Comparison of ENCODE assay signal across 1 cellular context in the genomic region with DNA sequence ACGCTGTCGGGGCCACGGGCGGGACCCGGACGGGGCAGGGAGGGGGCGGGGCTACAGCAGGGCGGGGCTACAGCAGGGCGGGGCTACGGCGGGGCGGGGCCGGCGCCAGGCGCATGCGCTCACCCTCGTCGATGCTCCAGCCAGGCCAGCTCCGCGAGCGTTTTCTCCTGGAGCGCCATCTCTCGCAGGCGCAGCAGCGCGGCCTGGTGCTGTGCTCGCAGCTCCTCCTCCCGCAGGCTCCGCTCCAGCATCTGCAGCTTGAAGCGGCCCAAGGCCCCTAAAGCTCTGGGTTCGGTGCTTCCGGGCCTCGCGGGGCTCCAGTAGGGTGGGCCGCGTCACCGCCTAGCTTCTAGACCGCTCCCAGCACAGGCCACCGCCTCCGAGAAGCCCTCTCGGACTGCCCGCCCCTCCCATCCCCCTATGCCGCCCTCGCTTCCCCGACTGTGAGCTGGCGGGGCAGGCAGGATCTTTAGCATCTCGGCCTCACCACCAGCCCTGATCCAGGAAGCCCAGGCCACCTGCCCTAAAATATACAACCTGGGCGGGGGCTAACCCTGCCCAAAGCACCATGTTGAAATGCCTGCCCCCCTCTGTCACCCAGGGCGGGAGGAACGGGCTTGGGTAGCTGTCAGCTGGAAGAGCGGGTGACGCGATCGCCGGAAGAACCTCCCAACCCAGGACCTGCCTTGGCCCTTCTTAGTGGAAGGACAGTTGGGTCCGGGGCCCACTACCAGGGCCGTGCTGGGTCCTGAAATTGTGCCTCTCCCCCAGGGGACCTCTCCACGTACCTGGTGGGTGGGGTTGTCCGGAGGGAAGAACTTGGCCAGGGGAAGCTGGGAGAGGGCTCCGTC.
TF ChIP-seq lines count a peak whose summit lies in the region.

No MANE protein-coding gene starts in this region.

TF ChIP-seq in GM12878, 131 proteins besides CTCF, POLR2A, EP300 and RAD21 (continues in another document):
- peak; percentile 82 for TF ChIP-seq ZNF217 (IDR thresholded peaks at IDR 0.05)
- TF ChIP-seq ASH2L (IDR thresholded peaks at IDR 0.05; ENCODE audit: borderline replicate concordance, low read depth): no peak
- no peak for TF ChIP-seq JUNB (IDR thresholded peaks at IDR 0.05)
- TF ChIP-seq, protein P1, sequence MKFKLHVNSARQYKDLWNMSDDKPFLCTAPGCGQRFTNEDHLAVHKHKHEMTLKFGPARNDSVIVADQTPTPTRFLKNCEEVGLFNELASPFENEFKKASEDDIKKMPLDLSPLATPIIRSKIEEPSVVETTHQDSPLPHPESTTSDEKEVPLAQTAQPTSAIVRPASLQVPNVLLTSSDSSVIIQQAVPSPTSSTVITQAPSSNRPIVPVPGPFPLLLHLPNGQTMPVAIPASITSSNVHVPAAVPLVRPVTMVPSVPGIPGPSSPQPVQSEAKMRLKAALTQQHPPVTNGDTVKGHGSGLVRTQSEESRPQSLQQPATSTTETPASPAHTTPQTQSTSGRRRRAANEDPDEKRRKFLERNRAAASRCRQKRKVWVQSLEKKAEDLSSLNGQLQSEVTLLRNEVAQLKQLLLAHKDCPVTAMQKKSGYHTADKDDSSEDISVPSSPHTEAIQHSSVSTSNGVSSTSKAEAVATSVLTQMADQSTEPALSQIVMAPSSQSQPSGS (IDR thresholded peaks at IDR 0.05; ENCODE audit: low read length): no peak
- no peak for TF ChIP-seq SREBF1 (IDR thresholded peaks at IDR 0.05; ENCODE audit: low read length)
- TF ChIP-seq YY1 (IDR thresholded peaks at IDR 0.05; ENCODE audit: low read depth, low read length): peak; percentile 63
- TF ChIP-seq RELA (IDR thresholded peaks at IDR 0.05; ENCODE audit: borderline replicate concordance, partially characterized antibody): no peak
- peak; percentile 69 for TF ChIP-seq IKZF1 (conservative IDR thresholded peaks at IDR 0.05)
- no peak for TF ChIP-seq HDAC6 (IDR thresholded peaks at IDR 0.05; ENCODE audit: unreplicated experiment)
- TF ChIP-seq SMAD1 (IDR thresholded peaks at IDR 0.05; ENCODE audit: low read depth, partially characterized antibody): no peak
- no peak for TF ChIP-seq CEBPB (IDR thresholded peaks at IDR 0.05; ENCODE audit: borderline replicate concordance in 1 of 2, low read depth in 2 of 2, low read length in 2 of 2)
- no peak for TF ChIP-seq NFXL1 (IDR thresholded peaks at IDR 0.05; ENCODE audit: borderline replicate concordance)
- TF ChIP-seq MYB (IDR thresholded peaks at IDR 0.05; ENCODE audit: borderline replicate concordance, low read depth, low read length): no peak
- peak; percentile 78; the same call in 1 of the 2 replicates for TF ChIP-seq GATAD2B (conservative IDR thresholded peaks at IDR 0.05; ENCODE audit: low read depth)
- TF ChIP-seq EZH2 (IDR thresholded peaks at IDR 0.05; ENCODE audit: borderline replicate concordance, control insufficient read depth, low read depth, low read length): no peak
- no peak for TF ChIP-seq MEF2B (IDR thresholded peaks at IDR 0.05; ENCODE audit: partially characterized antibody, poor library complexity, severe bottlenecking)
- TF ChIP-seq TCF3 (IDR thresholded peaks at IDR 0.05; ENCODE audit: borderline replicate concordance, insufficient read depth, low read depth, low read length): no peak
- no peak for TF ChIP-seq SUZ12 (IDR thresholded peaks at IDR 0.05; ENCODE audit: unreplicated experiment)
- TF ChIP-seq, protein P2, sequence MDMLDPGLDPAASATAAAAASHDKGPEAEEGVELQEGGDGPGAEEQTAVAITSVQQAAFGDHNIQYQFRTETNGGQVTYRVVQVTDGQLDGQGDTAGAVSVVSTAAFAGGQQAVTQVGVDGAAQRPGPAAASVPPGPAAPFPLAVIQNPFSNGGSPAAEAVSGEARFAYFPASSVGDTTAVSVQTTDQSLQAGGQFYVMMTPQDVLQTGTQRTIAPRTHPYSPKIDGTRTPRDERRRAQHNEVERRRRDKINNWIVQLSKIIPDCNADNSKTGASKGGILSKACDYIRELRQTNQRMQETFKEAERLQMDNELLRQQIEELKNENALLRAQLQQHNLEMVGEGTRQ (IDR thresholded peaks at IDR 0.05; ENCODE audit: borderline replicate concordance, low read depth, low read length): no peak
- TF ChIP-seq, protein P3, sequence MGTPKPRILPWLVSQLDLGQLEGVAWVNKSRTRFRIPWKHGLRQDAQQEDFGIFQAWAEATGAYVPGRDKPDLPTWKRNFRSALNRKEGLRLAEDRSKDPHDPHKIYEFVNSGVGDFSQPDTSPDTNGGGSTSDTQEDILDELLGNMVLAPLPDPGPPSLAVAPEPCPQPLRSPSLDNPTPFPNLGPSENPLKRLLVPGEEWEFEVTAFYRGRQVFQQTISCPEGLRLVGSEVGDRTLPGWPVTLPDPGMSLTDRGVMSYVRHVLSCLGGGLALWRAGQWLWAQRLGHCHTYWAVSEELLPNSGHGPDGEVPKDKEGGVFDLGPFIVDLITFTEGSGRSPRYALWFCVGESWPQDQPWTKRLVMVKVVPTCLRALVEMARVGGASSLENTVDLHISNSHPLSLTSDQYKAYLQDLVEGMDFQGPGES (IDR thresholded peaks at IDR 0.05): no peak
- TF ChIP-seq, protein P4, sequence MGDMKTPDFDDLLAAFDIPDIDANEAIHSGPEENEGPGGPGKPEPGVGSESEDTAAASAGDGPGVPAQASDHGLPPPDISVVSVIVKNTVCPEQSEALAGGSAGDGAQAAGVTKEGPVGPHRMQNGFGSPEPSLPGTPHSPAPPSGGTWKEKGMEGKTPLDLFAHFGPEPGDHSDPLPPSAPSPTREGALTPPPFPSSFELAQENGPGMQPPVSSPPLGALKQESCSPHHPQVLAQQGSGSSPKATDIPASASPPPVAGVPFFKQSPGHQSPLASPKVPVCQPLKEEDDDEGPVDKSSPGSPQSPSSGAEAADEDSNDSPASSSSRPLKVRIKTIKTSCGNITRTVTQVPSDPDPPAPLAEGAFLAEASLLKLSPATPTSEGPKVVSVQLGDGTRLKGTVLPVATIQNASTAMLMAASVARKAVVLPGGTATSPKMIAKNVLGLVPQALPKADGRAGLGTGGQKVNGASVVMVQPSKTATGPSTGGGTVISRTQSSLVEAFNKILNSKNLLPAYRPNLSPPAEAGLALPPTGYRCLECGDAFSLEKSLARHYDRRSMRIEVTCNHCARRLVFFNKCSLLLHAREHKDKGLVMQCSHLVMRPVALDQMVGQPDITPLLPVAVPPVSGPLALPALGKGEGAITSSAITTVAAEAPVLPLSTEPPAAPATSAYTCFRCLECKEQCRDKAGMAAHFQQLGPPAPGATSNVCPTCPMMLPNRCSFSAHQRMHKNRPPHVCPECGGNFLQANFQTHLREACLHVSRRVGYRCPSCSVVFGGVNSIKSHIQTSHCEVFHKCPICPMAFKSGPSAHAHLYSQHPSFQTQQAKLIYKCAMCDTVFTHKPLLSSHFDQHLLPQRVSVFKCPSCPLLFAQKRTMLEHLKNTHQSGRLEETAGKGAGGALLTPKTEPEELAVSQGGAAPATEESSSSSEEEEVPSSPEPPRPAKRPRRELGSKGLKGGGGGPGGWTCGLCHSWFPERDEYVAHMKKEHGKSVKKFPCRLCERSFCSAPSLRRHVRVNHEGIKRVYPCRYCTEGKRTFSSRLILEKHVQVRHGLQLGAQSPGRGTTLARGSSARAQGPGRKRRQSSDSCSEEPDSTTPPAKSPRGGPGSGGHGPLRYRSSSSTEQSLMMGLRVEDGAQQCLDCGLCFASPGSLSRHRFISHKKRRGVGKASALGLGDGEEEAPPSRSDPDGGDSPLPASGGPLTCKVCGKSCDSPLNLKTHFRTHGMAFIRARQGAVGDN (IDR thresholded peaks at IDR 0.05): peak; percentile 47; the same call in 1 of the 2 replicates
- TF ChIP-seq, protein P5, sequence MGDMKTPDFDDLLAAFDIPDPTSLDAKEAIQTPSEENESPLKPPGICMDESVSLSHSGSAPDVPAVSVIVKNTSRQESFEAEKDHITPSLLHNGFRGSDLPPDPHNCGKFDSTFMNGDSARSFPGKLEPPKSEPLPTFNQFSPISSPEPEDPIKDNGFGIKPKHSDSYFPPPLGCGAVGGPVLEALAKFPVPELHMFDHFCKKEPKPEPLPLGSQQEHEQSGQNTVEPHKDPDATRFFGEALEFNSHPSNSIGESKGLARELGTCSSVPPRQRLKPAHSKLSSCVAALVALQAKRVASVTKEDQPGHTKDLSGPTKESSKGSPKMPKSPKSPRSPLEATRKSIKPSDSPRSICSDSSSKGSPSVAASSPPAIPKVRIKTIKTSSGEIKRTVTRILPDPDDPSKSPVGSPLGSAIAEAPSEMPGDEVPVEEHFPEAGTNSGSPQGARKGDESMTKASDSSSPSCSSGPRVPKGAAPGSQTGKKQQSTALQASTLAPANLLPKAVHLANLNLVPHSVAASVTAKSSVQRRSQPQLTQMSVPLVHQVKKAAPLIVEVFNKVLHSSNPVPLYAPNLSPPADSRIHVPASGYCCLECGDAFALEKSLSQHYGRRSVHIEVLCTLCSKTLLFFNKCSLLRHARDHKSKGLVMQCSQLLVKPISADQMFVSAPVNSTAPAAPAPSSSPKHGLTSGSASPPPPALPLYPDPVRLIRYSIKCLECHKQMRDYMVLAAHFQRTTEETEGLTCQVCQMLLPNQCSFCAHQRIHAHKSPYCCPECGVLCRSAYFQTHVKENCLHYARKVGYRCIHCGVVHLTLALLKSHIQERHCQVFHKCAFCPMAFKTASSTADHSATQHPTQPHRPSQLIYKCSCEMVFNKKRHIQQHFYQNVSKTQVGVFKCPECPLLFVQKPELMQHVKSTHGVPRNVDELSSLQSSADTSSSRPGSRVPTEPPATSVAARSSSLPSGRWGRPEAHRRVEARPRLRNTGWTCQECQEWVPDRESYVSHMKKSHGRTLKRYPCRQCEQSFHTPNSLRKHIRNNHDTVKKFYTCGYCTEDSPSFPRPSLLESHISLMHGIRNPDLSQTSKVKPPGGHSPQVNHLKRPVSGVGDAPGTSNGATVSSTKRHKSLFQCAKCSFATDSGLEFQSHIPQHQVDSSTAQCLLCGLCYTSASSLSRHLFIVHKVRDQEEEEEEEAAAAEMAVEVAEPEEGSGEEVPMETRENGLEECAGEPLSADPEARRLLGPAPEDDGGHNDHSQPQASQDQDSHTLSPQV (IDR thresholded peaks at IDR 0.05): no peak
- no peak for TF ChIP-seq CHD1 (IDR thresholded peaks at IDR 0.05; ENCODE audit: low read depth, low read length)
- TF ChIP-seq, protein P6, sequence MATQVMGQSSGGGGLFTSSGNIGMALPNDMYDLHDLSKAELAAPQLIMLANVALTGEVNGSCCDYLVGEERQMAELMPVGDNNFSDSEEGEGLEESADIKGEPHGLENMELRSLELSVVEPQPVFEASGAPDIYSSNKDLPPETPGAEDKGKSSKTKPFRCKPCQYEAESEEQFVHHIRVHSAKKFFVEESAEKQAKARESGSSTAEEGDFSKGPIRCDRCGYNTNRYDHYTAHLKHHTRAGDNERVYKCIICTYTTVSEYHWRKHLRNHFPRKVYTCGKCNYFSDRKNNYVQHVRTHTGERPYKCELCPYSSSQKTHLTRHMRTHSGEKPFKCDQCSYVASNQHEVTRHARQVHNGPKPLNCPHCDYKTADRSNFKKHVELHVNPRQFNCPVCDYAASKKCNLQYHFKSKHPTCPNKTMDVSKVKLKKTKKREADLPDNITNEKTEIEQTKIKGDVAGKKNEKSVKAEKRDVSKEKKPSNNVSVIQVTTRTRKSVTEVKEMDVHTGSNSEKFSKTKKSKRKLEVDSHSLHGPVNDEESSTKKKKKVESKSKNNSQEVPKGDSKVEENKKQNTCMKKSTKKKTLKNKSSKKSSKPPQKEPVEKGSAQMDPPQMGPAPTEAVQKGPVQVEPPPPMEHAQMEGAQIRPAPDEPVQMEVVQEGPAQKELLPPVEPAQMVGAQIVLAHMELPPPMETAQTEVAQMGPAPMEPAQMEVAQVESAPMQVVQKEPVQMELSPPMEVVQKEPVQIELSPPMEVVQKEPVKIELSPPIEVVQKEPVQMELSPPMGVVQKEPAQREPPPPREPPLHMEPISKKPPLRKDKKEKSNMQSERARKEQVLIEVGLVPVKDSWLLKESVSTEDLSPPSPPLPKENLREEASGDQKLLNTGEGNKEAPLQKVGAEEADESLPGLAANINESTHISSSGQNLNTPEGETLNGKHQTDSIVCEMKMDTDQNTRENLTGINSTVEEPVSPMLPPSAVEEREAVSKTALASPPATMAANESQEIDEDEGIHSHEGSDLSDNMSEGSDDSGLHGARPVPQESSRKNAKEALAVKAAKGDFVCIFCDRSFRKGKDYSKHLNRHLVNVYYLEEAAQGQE (IDR thresholded peaks at IDR 0.05; ENCODE audit: low read depth, low read length): no peak
- TF ChIP-seq PML (IDR thresholded peaks at IDR 0.05; ENCODE audit: low read length): no peak
- TF ChIP-seq, protein P7, sequence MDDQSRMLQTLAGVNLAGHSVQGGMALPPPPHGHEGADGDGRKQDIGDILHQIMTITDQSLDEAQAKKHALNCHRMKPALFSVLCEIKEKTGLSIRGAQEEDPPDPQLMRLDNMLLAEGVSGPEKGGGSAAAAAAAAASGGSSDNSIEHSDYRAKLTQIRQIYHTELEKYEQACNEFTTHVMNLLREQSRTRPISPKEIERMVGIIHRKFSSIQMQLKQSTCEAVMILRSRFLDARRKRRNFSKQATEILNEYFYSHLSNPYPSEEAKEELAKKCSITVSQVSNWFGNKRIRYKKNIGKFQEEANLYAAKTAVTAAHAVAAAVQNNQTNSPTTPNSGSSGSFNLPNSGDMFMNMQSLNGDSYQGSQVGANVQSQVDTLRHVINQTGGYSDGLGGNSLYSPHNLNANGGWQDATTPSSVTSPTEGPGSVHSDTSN (IDR thresholded peaks at IDR 0.05; ENCODE audit: insufficient replicate concordance, low read depth, low read length): no peak
- no peak for TF ChIP-seq ATF7 (IDR thresholded peaks at IDR 0.05; ENCODE audit: low read depth)
- TF ChIP-seq, protein P8, sequence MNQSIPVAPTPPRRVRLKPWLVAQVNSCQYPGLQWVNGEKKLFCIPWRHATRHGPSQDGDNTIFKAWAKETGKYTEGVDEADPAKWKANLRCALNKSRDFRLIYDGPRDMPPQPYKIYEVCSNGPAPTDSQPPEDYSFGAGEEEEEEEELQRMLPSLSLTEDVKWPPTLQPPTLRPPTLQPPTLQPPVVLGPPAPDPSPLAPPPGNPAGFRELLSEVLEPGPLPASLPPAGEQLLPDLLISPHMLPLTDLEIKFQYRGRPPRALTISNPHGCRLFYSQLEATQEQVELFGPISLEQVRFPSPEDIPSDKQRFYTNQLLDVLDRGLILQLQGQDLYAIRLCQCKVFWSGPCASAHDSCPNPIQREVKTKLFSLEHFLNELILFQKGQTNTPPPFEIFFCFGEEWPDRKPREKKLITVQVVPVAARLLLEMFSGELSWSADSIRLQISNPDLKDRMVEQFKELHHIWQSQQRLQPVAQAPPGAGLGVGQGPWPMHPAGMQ (IDR thresholded peaks at IDR 0.05; ENCODE audit: borderline replicate concordance): no peak
